18 cellular contexts compared by ENCODE assay signal in genomic region chr7:3188946-3189345, GRCh38.
"Had no signal": no experiment of that assay in that cellular context is flagged by ENCODE, and none has a peak within 500 bp of the region (broad histone marks: within the 10 kb centered on the region; RNA-seq: fewer than 3 reads in every experiment).

No MANE protein-coding gene starts in this region.

- H3K4me3 Mint-ChIP-seq: activated T-helper 1 cell treated with anti-CD3 and anti-CD28 coated beads, Interleukin-12 subunit alpha, Interleukin-12 subunit beta, Interleukin-2, Interleukin-4 antibody, amounts not matched to agents 30 ng/mL and 10 ng/mL and 1 ng/mL, durations not matched to agents 14 hours and 24 hours and 36 hours; dendritic cell treated with granulocyte-macrophage colony-stimulating factor and Interleukin-4, amounts not matched to agents 40 ng/mL and 50 ng/mL, for 4 days; stimulated activated naive B cell treated with anti-CD40 and anti-IgM and Interleukin-4, amounts not matched to agents 10 μg/mL and 1 μg/mL and 100 μg/mL, for 72 hours had no signal

- DNase-seq: activated CD4-positive, CD25-positive, alpha-beta regulatory T cell treated with anti-CD3 and anti-CD28 coated beads, Interleukin-2, amount 50 U/mL, for 72 hours; activated naive CD4-positive, alpha-beta T cell; effector memory CD4-positive, alpha-beta T cell; foreskin melanocyte; heart left ventricle; left colon; midbrain; retina; stimulated activated CD4-positive, alpha-beta T cell treated with anti-CD3 and anti-CD28 coated beads, Interleukin-4, amount 100 ng/mL, for 1 hour; stimulated activated naive B cell treated with anti-CD40 and anti-IgM and Interleukin-4, amounts not matched to agents 10 μg/mL and 1 μg/mL and 100 μg/mL, for 72 hours; T-helper 9 cell; thyroid gland had no signal

- H2AFZ ChIP-seq: parathyroid adenoma had no signal

- H3K27ac Mint-ChIP-seq: activated T-helper 1 cell treated with anti-CD3 and anti-CD28 coated beads, Interleukin-12 subunit alpha, Interleukin-12 subunit beta, Interleukin-2, Interleukin-4 antibody, amounts not matched to agents 30 ng/mL and 10 ng/mL and 1 ng/mL, durations not matched to agents 14 hours and 24 hours and 36 hours; dendritic cell treated with granulocyte-macrophage colony-stimulating factor and Interleukin-4, amounts not matched to agents 40 ng/mL and 50 ng/mL, for 4 days; stimulated activated naive B cell treated with anti-CD40 and anti-IgM and Interleukin-4, amounts not matched to agents 10 μg/mL and 1 μg/mL and 100 μg/mL, for 72 hours had no signal

- ATAC-seq: heart left ventricle; left colon; stimulated activated naive B cell treated with anti-CD40 and anti-IgM and Interleukin-4, amounts not matched to agents 10 μg/mL and 1 μg/mL and 100 μg/mL, for 72 hours had no signal

- H3K4me1 ChIP-seq: breast epithelium, heart left ventricle, parathyroid adenoma, thyroid gland, vagina had no signal

- H3K9me3 ChIP-seq: breast epithelium, heart left ventricle, neutrophil, thyroid gland, vagina had no signal

- H3K36me3 Mint-ChIP-seq: stimulated activated naive B cell treated with anti-CD40 and anti-IgM and Interleukin-4, amounts not matched to agents 10 μg/mL and 1 μg/mL and 100 μg/mL, for 72 hours had no signal

- H3K9me3 Mint-ChIP-seq: activated T-helper 1 cell treated with anti-CD3 and anti-CD28 coated beads, Interleukin-12 subunit alpha, Interleukin-12 subunit beta, Interleukin-2, Interleukin-4 antibody, amounts not matched to agents 30 ng/mL and 10 ng/mL and 1 ng/mL, durations not matched to agents 14 hours and 24 hours and 36 hours; dendritic cell treated with granulocyte-macrophage colony-stimulating factor and Interleukin-4, amounts not matched to agents 40 ng/mL and 50 ng/mL, for 4 days; stimulated activated naive B cell treated with anti-CD40 and anti-IgM and Interleukin-4, amounts not matched to agents 10 μg/mL and 1 μg/mL and 100 μg/mL, for 72 hours had no signal

- H3K27ac ChIP-seq: breast epithelium, heart left ventricle, neutrophil, parathyroid adenoma, thyroid gland, vagina had no signal

- H3K4me3 ChIP-seq: breast epithelium, heart left ventricle, thyroid gland, vagina had no signal

- H3K36me3 ChIP-seq: breast epithelium, heart left ventricle, neutrophil, thyroid gland, vagina had no signal

- H3K9ac ChIP-seq: parathyroid adenoma had no signal

- H3K27me3 ChIP-seq: breast epithelium, heart left ventricle, neutrophil, thyroid gland, vagina had no signal
